ENCODE assay signal across 1 cellular context in the genomic region with DNA sequence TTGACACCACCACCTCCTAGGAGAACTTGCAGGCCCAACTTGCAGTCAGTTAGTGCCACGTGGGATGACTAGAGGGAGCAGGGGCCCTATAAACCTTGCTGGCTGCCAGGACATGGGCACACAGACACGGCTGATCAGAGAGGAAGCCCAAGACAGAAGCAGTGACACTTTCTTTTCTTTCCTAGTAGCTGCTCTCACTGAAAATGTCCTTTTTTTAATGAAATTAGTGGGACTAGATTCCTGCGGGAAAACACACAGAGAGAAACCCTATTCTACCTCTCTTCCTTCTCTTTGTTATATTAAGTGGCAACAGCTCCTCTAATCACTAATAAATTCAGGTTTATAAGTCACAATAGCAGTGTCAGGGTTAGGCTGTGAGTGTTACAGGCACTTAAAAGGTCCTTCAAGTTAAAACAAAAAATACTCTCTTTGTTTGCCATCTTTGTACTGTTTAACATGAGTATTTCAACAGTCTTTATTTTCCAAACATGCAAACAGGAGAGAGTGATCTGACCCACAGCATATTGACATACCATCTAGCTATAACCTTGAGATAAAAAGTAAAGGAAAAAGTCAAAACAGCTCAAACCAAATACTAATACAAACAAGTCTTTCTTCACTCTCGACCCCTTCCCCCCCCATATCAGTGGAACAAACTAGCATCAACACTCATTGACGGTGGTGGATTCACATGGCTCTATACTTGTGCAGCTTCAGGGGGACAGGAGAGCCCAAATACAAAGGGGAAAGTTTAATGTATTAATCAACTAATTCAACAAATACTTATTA.
TF ChIP-seq lines count a peak whose summit lies in the region.

No MANE protein-coding gene starts in this region.

TF ChIP-seq in HepG2, 621 proteins besides CTCF, POLR2A, EP300 and RAD21 (continued from another document and continues in another):
- 0 out of 2 replicates have a peak, but pooled peaks have one; percentile 43 for TF ChIP-seq ZNF709 (CRISPR knock-in tag; IDR thresholded peaks at IDR 0.05)
- TF ChIP-seq ZNF30 (CRISPR knock-in tag; IDR thresholded peaks at IDR 0.05): no peak
- peak; percentile 96 for TF ChIP-seq ARID5B (CRISPR knock-in tag; IDR thresholded peaks at IDR 0.05)
- no peak for TF ChIP-seq ZNF629 (CRISPR knock-in tag; conservative IDR thresholded peaks at IDR 0.05)
- TF ChIP-seq NCOR1 (IDR thresholded peaks at IDR 0.05; ENCODE audit: borderline replicate concordance, low read length): peak; percentile 85; the same call in 1 of the 2 replicates
- TF ChIP-seq MED8 (CRISPR knock-in tag; IDR thresholded peaks at IDR 0.05; ENCODE audit: insufficient replicate concordance): peak; percentile 98
- peak; percentile 48 for TF ChIP-seq PHF8 (CRISPR knock-in tag; IDR thresholded peaks at IDR 0.05)
- TF ChIP-seq, protein P1, sequence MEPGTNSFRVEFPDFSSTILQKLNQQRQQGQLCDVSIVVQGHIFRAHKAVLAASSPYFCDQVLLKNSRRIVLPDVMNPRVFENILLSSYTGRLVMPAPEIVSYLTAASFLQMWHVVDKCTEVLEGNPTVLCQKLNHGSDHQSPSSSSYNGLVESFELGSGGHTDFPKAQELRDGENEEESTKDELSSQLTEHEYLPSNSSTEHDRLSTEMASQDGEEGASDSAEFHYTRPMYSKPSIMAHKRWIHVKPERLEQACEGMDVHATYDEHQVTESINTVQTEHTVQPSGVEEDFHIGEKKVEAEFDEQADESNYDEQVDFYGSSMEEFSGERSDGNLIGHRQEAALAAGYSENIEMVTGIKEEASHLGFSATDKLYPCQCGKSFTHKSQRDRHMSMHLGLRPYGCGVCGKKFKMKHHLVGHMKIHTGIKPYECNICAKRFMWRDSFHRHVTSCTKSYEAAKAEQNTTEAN (CRISPR knock-in tag; conservative IDR thresholded peaks at IDR 0.05): peak; percentile 84
- 0 out of 2 replicates have a peak, but pooled peaks have one; percentile 12 for TF ChIP-seq ZNF644 (CRISPR knock-in tag; IDR thresholded peaks at IDR 0.05; ENCODE audit: low read depth)
- peak; percentile 69; the same call in 1 of the 2 replicates for TF ChIP-seq REPIN1 (CRISPR knock-in tag; IDR thresholded peaks at IDR 0.05; ENCODE audit: borderline replicate concordance, low read depth)
- TF ChIP-seq, protein P2, sequence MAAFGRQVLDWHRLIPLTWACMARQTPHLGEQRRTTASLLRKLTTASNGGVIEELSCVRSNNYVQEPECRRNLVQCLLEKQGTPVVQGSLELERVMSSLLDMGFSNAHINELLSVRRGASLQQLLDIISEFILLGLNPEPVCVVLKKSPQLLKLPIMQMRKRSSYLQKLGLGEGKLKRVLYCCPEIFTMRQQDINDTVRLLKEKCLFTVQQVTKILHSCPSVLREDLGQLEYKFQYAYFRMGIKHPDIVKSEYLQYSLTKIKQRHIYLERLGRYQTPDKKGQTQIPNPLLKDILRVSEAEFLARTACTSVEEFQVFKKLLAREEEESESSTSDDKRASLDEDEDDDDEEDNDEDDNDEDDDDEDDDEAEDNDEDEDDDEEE (CRISPR knock-in tag; IDR thresholded peaks at IDR 0.05): no peak
- no peak for TF ChIP-seq IRX3 (CRISPR knock-in tag; IDR thresholded peaks at IDR 0.05; ENCODE audit: borderline replicate concordance, low read depth)
- 0 out of 2 replicates have a peak, but pooled peaks have one; percentile 44 for TF ChIP-seq ZNF841 (CRISPR knock-in tag; IDR thresholded peaks at IDR 0.05; ENCODE audit: borderline replicate concordance)
- no peak for TF ChIP-seq TMF1 (CRISPR knock-in tag; IDR thresholded peaks at IDR 0.05; ENCODE audit: low read depth)
- 0 out of 2 replicates have a peak, but pooled peaks have one; percentile 59 for TF ChIP-seq ZSCAN22 (CRISPR knock-in tag; IDR thresholded peaks at IDR 0.05)
- TF ChIP-seq XRCC5 (optimal IDR thresholded peaks at IDR 0.05; ENCODE audit: low read length): peak; percentile 37
- 0 out of 2 replicates have a peak, but pooled peaks have one; percentile 45 for TF ChIP-seq RORA (CRISPR knock-in tag; IDR thresholded peaks at IDR 0.05)
- peak; percentile 95; the same call in 1 of the 2 replicates for TF ChIP-seq BRD4 (CRISPR knock-in tag; IDR thresholded peaks at IDR 0.05)
- TF ChIP-seq SCMH1 (CRISPR knock-in tag; IDR thresholded peaks at IDR 0.05; ENCODE audit: borderline replicate concordance): no peak
- TF ChIP-seq ZNF362 (CRISPR knock-in tag; IDR thresholded peaks at IDR 0.05; ENCODE audit: borderline replicate concordance): peak; percentile 84
- TF ChIP-seq RCOR2 (CRISPR knock-in tag; IDR thresholded peaks at IDR 0.05): peak; percentile 81
- TF ChIP-seq, protein P3, sequence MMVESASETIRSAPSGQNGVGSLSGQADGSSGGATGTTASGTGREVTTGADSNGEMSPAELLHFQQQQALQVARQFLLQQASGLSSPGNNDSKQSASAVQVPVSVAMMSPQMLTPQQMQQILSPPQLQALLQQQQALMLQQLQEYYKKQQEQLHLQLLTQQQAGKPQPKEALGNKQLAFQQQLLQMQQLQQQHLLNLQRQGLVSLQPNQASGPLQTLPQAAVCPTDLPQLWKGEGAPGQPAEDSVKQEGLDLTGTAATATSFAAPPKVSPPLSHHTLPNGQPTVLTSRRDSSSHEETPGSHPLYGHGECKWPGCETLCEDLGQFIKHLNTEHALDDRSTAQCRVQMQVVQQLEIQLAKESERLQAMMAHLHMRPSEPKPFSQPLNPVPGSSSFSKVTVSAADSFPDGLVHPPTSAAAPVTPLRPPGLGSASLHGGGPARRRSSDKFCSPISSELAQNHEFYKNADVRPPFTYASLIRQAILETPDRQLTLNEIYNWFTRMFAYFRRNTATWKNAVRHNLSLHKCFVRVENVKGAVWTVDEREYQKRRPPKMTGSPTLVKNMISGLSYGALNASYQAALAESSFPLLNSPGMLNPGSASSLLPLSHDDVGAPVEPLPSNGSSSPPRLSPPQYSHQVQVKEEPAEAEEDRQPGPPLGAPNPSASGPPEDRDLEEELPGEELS (CRISPR knock-in tag; IDR thresholded peaks at IDR 0.05): peak; percentile 98
- TF ChIP-seq LCORL (IDR thresholded peaks at IDR 0.05): peak; percentile 86
- peak; percentile 79; the same call in 1 of the 2 replicates for TF ChIP-seq LCORL (CRISPR knock-in tag; IDR thresholded peaks at IDR 0.05)
- peak; percentile 78; the same call in 1 of the 2 replicates for TF ChIP-seq ZNF614 (CRISPR knock-in tag; IDR thresholded peaks at IDR 0.05; ENCODE audit: borderline replicate concordance)
- TF ChIP-seq, protein P4, sequence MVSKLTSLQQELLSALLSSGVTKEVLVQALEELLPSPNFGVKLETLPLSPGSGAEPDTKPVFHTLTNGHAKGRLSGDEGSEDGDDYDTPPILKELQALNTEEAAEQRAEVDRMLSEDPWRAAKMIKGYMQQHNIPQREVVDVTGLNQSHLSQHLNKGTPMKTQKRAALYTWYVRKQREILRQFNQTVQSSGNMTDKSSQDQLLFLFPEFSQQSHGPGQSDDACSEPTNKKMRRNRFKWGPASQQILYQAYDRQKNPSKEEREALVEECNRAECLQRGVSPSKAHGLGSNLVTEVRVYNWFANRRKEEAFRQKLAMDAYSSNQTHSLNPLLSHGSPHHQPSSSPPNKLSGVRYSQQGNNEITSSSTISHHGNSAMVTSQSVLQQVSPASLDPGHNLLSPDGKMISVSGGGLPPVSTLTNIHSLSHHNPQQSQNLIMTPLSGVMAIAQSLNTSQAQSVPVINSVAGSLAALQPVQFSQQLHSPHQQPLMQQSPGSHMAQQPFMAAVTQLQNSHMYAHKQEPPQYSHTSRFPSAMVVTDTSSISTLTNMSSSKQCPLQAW (CRISPR knock-in tag; IDR thresholded peaks at IDR 0.05): peak; percentile 68
- no peak for TF ChIP-seq ZNF546 (CRISPR knock-in tag; conservative IDR thresholded peaks at IDR 0.05)
- 0 out of 2 replicates have a peak, but pooled peaks have one; percentile 54 for TF ChIP-seq HDAC1 (CRISPR knock-in tag; IDR thresholded peaks at IDR 0.05)
- 0 out of 2 replicates have a peak, but pooled peaks have one; percentile 42 for TF ChIP-seq ZNF124 (CRISPR knock-in tag; IDR thresholded peaks at IDR 0.05)
- peak; percentile 93 for TF ChIP-seq PPARG (CRISPR knock-in tag; conservative IDR thresholded peaks at IDR 0.05)
- no peak for TF ChIP-seq KIAA2018 (CRISPR knock-in tag; IDR thresholded peaks at IDR 0.05; ENCODE audit: borderline replicate concordance)
